ENCODE assay signal across 10 cellular contexts in genomic region chrX:33183366-33183765, GRCh38. TPM values are rescaled to one million over a fixed set of nuclear protein-coding genes. Genes with fewer than 3 reads are reported as not detected.
A peak's percentile ranks its signal among the peaks of the same experiment; 100 is the strongest.
DNase-seq lines count a peak whose midpoint lies in the region; ATAC-seq and TF ChIP-seq lines count a peak whose summit lies in the region.
"Had no signal": no experiment of that assay in that cellular context is flagged by ENCODE, and none has a peak within 500 bp of the region (broad histone marks: within the 10 kb centered on the region; RNA-seq: fewer than 3 reads in every experiment).

No MANE protein-coding gene starts in this region.

- 21 to 38% methylated on average over 4 of the region's 4 CpGs for WGBS in testis, 2 donors

- DNase-seq in ascending aorta (ENCODE audit: low spot score in 2 of 2) (peak in 1 of 2 donors; percentile 70), iris pigment epithelial cell (ENCODE audit: low read depth) (peak; percentile 82), testis (peak; percentile 50), EL (no peak), neural progenitor cell (ENCODE audit: low spot score) (no peak)
- DNase-seq: NCI-H1436 treated with DMSO at 0.1 percent for 48 hours; stimulated activated CD8-positive, alpha-beta memory T cell treated with anti-CD3 and anti-CD28 coated beads, Interleukin-4, amount 100 ng/mL, for 48 hours had no signal

- H3K4me1 ChIP-seq in KMS-11 (ENCODE audit: low read depth, poor library complexity, severe bottlenecking) (peaks cover 21% of the 10 kb centered on the region), ascending aorta (peaks cover 0 to 3% of the 10 kb centered on the region in 2 donors), testis (no peaks in the 10 kb centered on the region), neural progenitor cell (peaks cover 2% of the 10 kb centered on the region)

- H3K4me3 ChIP-seq in KMS-11 (IDR thresholded peaks at IDR 0.05; ENCODE audit: insufficient read depth, low read depth, low read length), result no peak overlapping the region
- no peak overlapping the region for H3K4me3 ChIP-seq in ascending aorta
- no peak overlapping the region for H3K4me3 ChIP-seq in testis
- H3K4me3 ChIP-seq in neural progenitor cell, result no peak overlapping the region

- ATAC-seq in HG03095 (IDR thresholded peaks at IDR 0.05; ENCODE audit: unreplicated experiment) (no peak), HG02588 (IDR thresholded peaks at IDR 0.05; ENCODE audit: unreplicated experiment) (no peak)

- H3K9ac ChIP-seq in KMS-11, result no peak overlapping the region
- no peak overlapping the region for H3K9ac ChIP-seq in neural progenitor cell

- H3K27ac ChIP-seq in KMS-11, result no peak overlapping the region
- peak overlapping the region; percentile 4 to 30 for H3K27ac ChIP-seq in ascending aorta
- no peak overlapping the region for H3K27ac ChIP-seq in testis
- H3K27ac ChIP-seq in neural progenitor cell, result no peak overlapping the region

- H3K9me3 Mint-ChIP-seq in neural progenitor cell, result no peaks in the 10 kb centered on the region

- H3K79me2 ChIP-seq in KMS-11 (ENCODE audit: insufficient read depth, low read depth), result no peaks in the 10 kb centered on the region
- H3K79me2 ChIP-seq in neural progenitor cell (ENCODE audit: low read depth), result no peaks in the 10 kb centered on the region

- no peaks in the 10 kb centered on the region for H3K36me3 Mint-ChIP-seq in neural progenitor cell

- intact Hi-C loops in ascending aorta (cut with DNase I), result no loop called here
- intact Hi-C loops in testis (cut with DNase I; ENCODE audit: low total_unique reads), result no loop called here

- H2AFZ ChIP-seq in KMS-11 (ENCODE audit: low read depth), result no peak overlapping the region
- no peak overlapping the region for H2AFZ ChIP-seq in neural progenitor cell (replicated peaks)

- H3K4me3 Mint-ChIP-seq in neural progenitor cell, result no peak overlapping the region

- no peaks in the 10 kb centered on the region for H3K36me3 ChIP-seq in KMS-11 (ENCODE audit: insufficient read depth)
- H3K36me3 ChIP-seq in ascending aorta, result no peaks in the 10 kb centered on the region
- no peaks in the 10 kb centered on the region for H3K36me3 ChIP-seq in testis (ENCODE audit: low read depth, missing control alignments)
- no peaks in the 10 kb centered on the region for H3K36me3 ChIP-seq in neural progenitor cell

- H3K4me1 Mint-ChIP-seq in neural progenitor cell, result peaks cover 6% of the 10 kb centered on the region

- H3K27me3 Mint-ChIP-seq in neural progenitor cell (ENCODE audit: insufficient read depth, low read depth), result no peaks in the 10 kb centered on the region

- TF ChIP-seq CTCF in KMS-11 (conservative IDR thresholded peaks at IDR 0.05; ENCODE audit: low read depth, low read length) (no peak), ascending aorta (IDR thresholded peaks at IDR 0.05) (no peak), testis (IDR thresholded peaks at IDR 0.05) (no peak), neural progenitor cell (IDR thresholded peaks at IDR 0.05) (no peak)

- H3K4me2 ChIP-seq in KMS-11 (peak overlapping the region; percentile 57; the same call in 1 of the 2 replicates), neural progenitor cell (no peak overlapping the region)

- no peak overlapping the region for H3K27ac Mint-ChIP-seq in neural progenitor cell

- peaks cover 5% of the 10 kb centered on the region for H3F3A ChIP-seq in neural progenitor cell (ENCODE audit: low read depth)

- H3K27me3 ChIP-seq in KMS-11 (ENCODE audit: insufficient read depth, low read depth), result peaks cover 6% of the 10 kb centered on the region; the same call in 1 of the 2 replicates
- no peaks in the 10 kb centered on the region for H3K27me3 ChIP-seq in ascending aorta
- H3K27me3 ChIP-seq in testis, result no peaks in the 10 kb centered on the region
- H3K27me3 ChIP-seq in neural progenitor cell, result peaks cover 34% of the 10 kb centered on the region

- no peaks in the 10 kb centered on the region for H4K20me1 ChIP-seq in KMS-11 (ENCODE audit: insufficient read depth)
- H4K20me1 ChIP-seq in neural progenitor cell (ENCODE audit: low read depth), result no peaks in the 10 kb centered on the region

- no peak for TF ChIP-seq POLR2A in testis (IDR thresholded peaks at IDR 0.05)

- H3K9me3 ChIP-seq in ascending aorta (no peaks in the 10 kb centered on the region), testis (no peaks in the 10 kb centered on the region), neural progenitor cell (ENCODE audit: low read depth) (no peaks in the 10 kb centered on the region)

RNA-seq across cellular contexts. Expression of gene DMD, which starts 28.0 kb away (rescaled TPM):
- total RNA-seq in ascending aorta, result 40.0 TPM
- 10 to 100 TPM; 24.2 to 34.1 TPM for total RNA-seq in testis
- polyA plus RNA-seq in testis (ENCODE audit: insufficient read depth, low read depth, low replicate concordance), result 11.3 TPM
- 27.1 and 30.6 TPM in 2 replicates for total RNA-seq in neural progenitor cell (ENCODE audit: low replicate concordance)

Comparison
In these comparisons a context has a peak if more than half of its experiments do, and no peak if none do; other contexts are left out.
1. H3K27ac ChIP-seq: peak in ascending aorta (2 of 2); none in KMS-11 (single experiment), testis (0 of 2) and neural progenitor cell (single experiment).
2. DNase-seq: peak in iris pigment epithelial cell (single experiment) and testis (single experiment); none in EL (single experiment) and neural progenitor cell (single experiment).